1 cellular context compared by ENCODE assay signal in genomic region chr18:79413025-79413424, GRCh38.
TF ChIP-seq lines count a peak whose summit lies in the region.

No MANE protein-coding gene starts in this region.

TF ChIP-seq in K562, 482 proteins besides CTCF, POLR2A, EP300 and RAD21 (continued from another document):
- TF ChIP-seq SIN3A (IDR thresholded peaks at IDR 0.05; ENCODE audit: borderline replicate concordance in 2 of 2, control insufficient read depth in 1 of 2, low read depth in 2 of 2, low read length in 2 of 2), result no peak
- no peak for TF ChIP-seq TGIF2 (CRISPR knock-in tag; IDR thresholded peaks at IDR 0.05)
- TF ChIP-seq ETV6 (IDR thresholded peaks at IDR 0.05; ENCODE audit: borderline replicate concordance in 1 of 2, low read depth in 2 of 2, low read length in 1 of 2), result no peak
- TF ChIP-seq ETV6 (CRISPR knock-in tag; IDR thresholded peaks at IDR 0.05; ENCODE audit: borderline replicate concordance), result no peak
- no peak for TF ChIP-seq DMBX1 (CRISPR knock-in tag; IDR thresholded peaks at IDR 0.05; ENCODE audit: borderline replicate concordance)
- TF ChIP-seq RUNX1 (IDR thresholded peaks at IDR 0.05; ENCODE audit: low read depth), result no peak
- TF ChIP-seq KDM1A (IDR thresholded peaks at IDR 0.05), result no peak
- no peak for TF ChIP-seq HIVEP1 (CRISPR knock-in tag; IDR thresholded peaks at IDR 0.05)
- no peak for TF ChIP-seq PBX2 (CRISPR knock-in tag; IDR thresholded peaks at IDR 0.05; ENCODE audit: low read depth)
- TF ChIP-seq PBX2 (tag; conservative IDR thresholded peaks at IDR 0.05; ENCODE audit: low read depth), result peak; percentile 87
- no peak for TF ChIP-seq GATAD2B (IDR thresholded peaks at IDR 0.05; ENCODE audit: borderline replicate concordance)
- TF ChIP-seq JUND (IDR thresholded peaks at IDR 0.05; ENCODE audit: borderline replicate concordance, low read depth, low read length), result peak; percentile 95
- TF ChIP-seq JUND (tag; IDR thresholded peaks at IDR 0.05; ENCODE audit: borderline replicate concordance, low read depth, low read length), result peak; percentile 92
- TF ChIP-seq POLR2AphosphoS2 (IDR thresholded peaks at IDR 0.05; ENCODE audit: low read length), result no peak
- no peak for TF ChIP-seq BRD4 (IDR thresholded peaks at IDR 0.05)
- TF ChIP-seq PPARD (CRISPR knock-in tag; IDR thresholded peaks at IDR 0.05), result no peak
